In genomic region chr4:125734504-125734903, GRCh38 we compare ENCODE assay signal across 2 cellular contexts.
TF ChIP-seq lines count a peak whose summit lies in the region.

No MANE protein-coding gene starts in this region.

TF ChIP-seq in GM23338, 12 proteins besides CTCF, POLR2A, EP300 and RAD21 (continued from another document):
- TF ChIP-seq REST (IDR thresholded peaks at IDR 0.05; ENCODE audit: unreplicated experiment) (no peak), EZH2 (IDR thresholded peaks at IDR 0.05; ENCODE audit: low read depth, unreplicated experiment) (no peak), EZH2phosphoT487 (IDR thresholded peaks at IDR 0.05; ENCODE audit: unreplicated experiment) (no peak), JUNB (IDR thresholded peaks at IDR 0.05; ENCODE audit: unreplicated experiment) (no peak), ETS1 (IDR thresholded peaks at IDR 0.05) (no peak)

TF ChIP-seq in SK-N-SH, 30 proteins besides CTCF, POLR2A, EP300 and RAD21 (continued from another document):
- TF ChIP-seq FOXM1 (IDR thresholded peaks at IDR 0.05; ENCODE audit: low read depth) = no peak
- no peak for TF ChIP-seq GABPA (IDR thresholded peaks at IDR 0.05; ENCODE audit: low read depth)
- no peak for TF ChIP-seq CHD2 (IDR thresholded peaks at IDR 0.05; ENCODE audit: low read length, partially characterized antibody)
- TF ChIP-seq FOSL2 (IDR thresholded peaks at IDR 0.05; ENCODE audit: borderline replicate concordance, low read depth) = no peak
- TF ChIP-seq MXI1 (IDR thresholded peaks at IDR 0.05; ENCODE audit: low read depth, low read length) = no peak
- TF ChIP-seq USF1 (IDR thresholded peaks at IDR 0.05; ENCODE audit: borderline replicate concordance, low read depth) = no peak
- TF ChIP-seq TAF1 (IDR thresholded peaks at IDR 0.05; ENCODE audit: borderline replicate concordance, low read depth, low read length) = no peak
- no peak for TF ChIP-seq TEAD4 (IDR thresholded peaks at IDR 0.05; ENCODE audit: borderline replicate concordance, insufficient read depth)
- no peak for TF ChIP-seq GATA2 (CRISPR knock-in tag; IDR thresholded peaks at IDR 0.05)
- no peak for TF ChIP-seq ELF1 (IDR thresholded peaks at IDR 0.05)
- TF ChIP-seq REST (IDR thresholded peaks at IDR 0.05; ENCODE audit: low read depth, low read length) = no peak
- no peak for TF ChIP-seq YY1 (IDR thresholded peaks at IDR 0.05; ENCODE audit: low read depth)
- TF ChIP-seq RCOR1 (IDR thresholded peaks at IDR 0.05; ENCODE audit: low read length) = no peak
- TF ChIP-seq PBX3 (IDR thresholded peaks at IDR 0.05) = no peak
